In the genomic region with DNA sequence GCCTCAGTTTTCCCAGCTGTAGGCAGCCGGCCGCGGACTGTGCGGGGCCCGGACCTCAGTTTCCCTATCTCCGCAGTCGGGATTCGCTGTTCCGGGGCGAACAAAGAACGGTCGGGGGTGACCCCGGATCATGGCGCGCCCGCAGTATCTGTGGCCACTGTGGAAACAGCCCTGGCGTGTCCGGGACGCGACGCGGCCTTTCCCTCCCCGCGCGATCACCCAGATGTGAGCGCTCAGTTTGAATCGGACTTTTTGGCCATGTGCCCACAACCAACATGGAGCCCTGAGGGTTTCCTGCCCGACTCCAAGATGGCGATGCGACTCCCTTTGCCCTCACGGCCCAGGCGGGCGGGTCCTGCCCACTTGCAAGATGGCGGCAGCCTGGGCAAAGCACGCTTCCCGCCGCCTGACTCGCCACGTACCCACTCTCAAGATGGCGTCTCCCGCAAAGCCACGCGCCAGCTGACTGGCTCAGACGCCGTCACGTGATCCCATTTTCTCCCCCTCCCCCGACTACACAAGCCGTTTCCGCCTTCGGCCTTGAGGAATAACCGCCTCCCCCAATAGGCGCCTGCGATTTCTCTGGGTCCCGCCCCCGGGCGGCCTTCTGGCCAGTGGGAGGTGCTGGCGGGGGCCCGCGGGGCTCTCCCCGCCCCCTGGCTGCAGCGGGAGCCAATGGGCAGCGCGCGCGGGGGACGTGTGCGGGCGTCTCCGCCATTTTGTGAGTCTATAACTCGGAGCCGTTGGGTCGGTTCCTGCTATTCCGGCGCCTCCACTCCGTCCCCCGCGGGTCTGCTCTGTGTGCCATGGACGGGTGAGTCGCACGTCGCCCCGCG, we compare ENCODE assay signal across 1 cellular context.
A peak's percentile ranks its signal among the peaks of the same experiment; 100 is the strongest.
TF ChIP-seq lines count a peak whose summit lies in the region.

Gene PTBP1 (plus strand): TSS at position 761 of the 836 bp plus-strand sequence. CDS start 46 bp downstream, at position 807.

TF ChIP-seq in K562, 482 proteins besides CTCF, POLR2A, EP300 and RAD21 (continued from another document and continues in another):
- TF ChIP-seq EGR1 (conservative IDR thresholded peaks at IDR 0.05) (peak; percentile 97), CBX5 (IDR thresholded peaks at IDR 0.05; ENCODE audit: borderline replicate concordance, low read depth) (no peak), KLF10 (CRISPR knock-in tag; IDR thresholded peaks at IDR 0.05) (no peak), NFATC3 (IDR thresholded peaks at IDR 0.05) (no peak), ZZZ3 (IDR thresholded peaks at IDR 0.05) (no peak), CCNT2 (IDR thresholded peaks at IDR 0.05; ENCODE audit: borderline replicate concordance, extremely low read depth, insufficient read length, low read depth, low read length) (peak; percentile 60), CSDE1 (IDR thresholded peaks at IDR 0.05) (peak in 1 of 2 experiments; percentile 99; a peak in 2 of 4 replicates), ZNF785 (CRISPR knock-in tag; IDR thresholded peaks at IDR 0.05) (no peak), ZNF184 (CRISPR knock-in tag; IDR thresholded peaks at IDR 0.05) (no peak), IRF2 (CRISPR knock-in tag; IDR thresholded peaks at IDR 0.05) (no peak), SPI1 (IDR thresholded peaks at IDR 0.05; ENCODE audit: borderline replicate concordance, low read depth, low read length) (no peak), ZNF3 (CRISPR knock-in tag; IDR thresholded peaks at IDR 0.05) (no peak), GABPB1 (CRISPR knock-in tag; IDR thresholded peaks at IDR 0.05) (peak; percentile 91), CHCHD3 (CRISPR knock-in tag; IDR thresholded peaks at IDR 0.05) (peak; percentile 82; the same call in 1 of the 2 replicates), HCFC1 (IDR thresholded peaks at IDR 0.05; ENCODE audit: low read depth, low read length) (peak; percentile 96), ZNF347 (CRISPR knock-in tag; IDR thresholded peaks at IDR 0.05; ENCODE audit: low read depth) (no peak), HSF4 (CRISPR knock-in tag; IDR thresholded peaks at IDR 0.05; ENCODE audit: borderline replicate concordance) (no peak), ZNF197 (CRISPR knock-in tag; IDR thresholded peaks at IDR 0.05; ENCODE audit: low read depth) (peak; percentile 97), RBM22 (IDR thresholded peaks at IDR 0.05; ENCODE audit: low read depth, low read length, poor library complexity, severe bottlenecking) (no peak), NONO (IDR thresholded peaks at IDR 0.05; ENCODE audit: low read depth in 2 of 2, low read length in 1 of 2) (no peak), SAP30 (IDR thresholded peaks at IDR 0.05; ENCODE audit: borderline replicate concordance, insufficient read depth, low read depth, low read length, poor library complexity, severe bottlenecking) (peak; percentile 94), CBX1 (IDR thresholded peaks at IDR 0.05; ENCODE audit: low read depth) (no peak), TCF3 (CRISPR knock-in tag; IDR thresholded peaks at IDR 0.05) (peak; percentile 50), SRSF9 (IDR thresholded peaks at IDR 0.05; ENCODE audit: borderline replicate concordance, low read depth, low read length) (no peak), E2F3 (CRISPR knock-in tag; IDR thresholded peaks at IDR 0.05) (peak; percentile 83; the same call in 1 of the 2 replicates), IRF1 (CRISPR knock-in tag; IDR thresholded peaks at IDR 0.05; ENCODE audit: borderline replicate concordance) (no peak), RFX5 (IDR thresholded peaks at IDR 0.05; ENCODE audit: low read depth, low read length) (no peak; the same call in 1 of the 2 replicates), ZNF311 (CRISPR knock-in tag; IDR thresholded peaks at IDR 0.05) (no peak), ZNF583 (CRISPR knock-in tag; IDR thresholded peaks at IDR 0.05) (0 out of 2 replicates have a peak, but pooled peaks have one; percentile 69), THRA (IDR thresholded peaks at IDR 0.05) (no peak), ETS2 (tag; IDR thresholded peaks at IDR 0.05; ENCODE audit: borderline replicate concordance, poor library complexity, severe bottlenecking) (no peak), MEIS2 (IDR thresholded peaks at IDR 0.05; ENCODE audit: partially characterized antibody) (no peak), BDP1 (IDR thresholded peaks at IDR 0.05; ENCODE audit: insufficient read depth, insufficient read length) (no peak), ZC3H4 (CRISPR knock-in tag; IDR thresholded peaks at IDR 0.05; ENCODE audit: borderline replicate concordance) (no peak), RNF2 (IDR thresholded peaks at IDR 0.05) (peak; percentile 60; the same call in 1 of the 2 replicates), HMG20A (CRISPR knock-in tag; conservative IDR thresholded peaks at IDR 0.05) (no peak), MTA2 (IDR thresholded peaks at IDR 0.05; ENCODE audit: low read depth) (no peak), GATAD2A (IDR thresholded peaks at IDR 0.05) (peak; percentile 54; the same call in 1 of the 2 replicates), ZNF174 (CRISPR knock-in tag; IDR thresholded peaks at IDR 0.05) (no peak), ZFPM2 (CRISPR knock-in tag; IDR thresholded peaks at IDR 0.05) (no peak), ZFP36 (IDR thresholded peaks at IDR 0.05; ENCODE audit: low read depth, low read length, partially characterized antibody) (no peak), KDM1A (IDR thresholded peaks at IDR 0.05) (no peak), NR2C2 (CRISPR knock-in tag; IDR thresholded peaks at IDR 0.05) (peak; percentile 95), NR2C2 (tag; IDR thresholded peaks at IDR 0.05) (peak; percentile 98), KLF1 (tag; IDR thresholded peaks at IDR 0.05) (no peak)
- TF ChIP-seq, protein P1, sequence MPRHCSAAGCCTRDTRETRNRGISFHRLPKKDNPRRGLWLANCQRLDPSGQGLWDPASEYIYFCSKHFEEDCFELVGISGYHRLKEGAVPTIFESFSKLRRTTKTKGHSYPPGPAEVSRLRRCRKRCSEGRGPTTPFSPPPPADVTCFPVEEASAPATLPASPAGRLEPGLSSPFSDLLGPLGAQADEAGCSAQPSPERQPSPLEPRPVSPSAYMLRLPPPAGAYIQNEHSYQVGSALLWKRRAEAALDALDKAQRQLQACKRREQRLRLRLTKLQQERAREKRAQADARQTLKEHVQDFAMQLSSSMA (CRISPR knock-in tag; IDR thresholded peaks at IDR 0.05): 0 out of 2 replicates have a peak, but pooled peaks have one; percentile 69
- TF ChIP-seq, protein P2, sequence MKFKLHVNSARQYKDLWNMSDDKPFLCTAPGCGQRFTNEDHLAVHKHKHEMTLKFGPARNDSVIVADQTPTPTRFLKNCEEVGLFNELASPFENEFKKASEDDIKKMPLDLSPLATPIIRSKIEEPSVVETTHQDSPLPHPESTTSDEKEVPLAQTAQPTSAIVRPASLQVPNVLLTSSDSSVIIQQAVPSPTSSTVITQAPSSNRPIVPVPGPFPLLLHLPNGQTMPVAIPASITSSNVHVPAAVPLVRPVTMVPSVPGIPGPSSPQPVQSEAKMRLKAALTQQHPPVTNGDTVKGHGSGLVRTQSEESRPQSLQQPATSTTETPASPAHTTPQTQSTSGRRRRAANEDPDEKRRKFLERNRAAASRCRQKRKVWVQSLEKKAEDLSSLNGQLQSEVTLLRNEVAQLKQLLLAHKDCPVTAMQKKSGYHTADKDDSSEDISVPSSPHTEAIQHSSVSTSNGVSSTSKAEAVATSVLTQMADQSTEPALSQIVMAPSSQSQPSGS (CRISPR knock-in tag; IDR thresholded peaks at IDR 0.05): no peak
- TF ChIP-seq, protein P3, sequence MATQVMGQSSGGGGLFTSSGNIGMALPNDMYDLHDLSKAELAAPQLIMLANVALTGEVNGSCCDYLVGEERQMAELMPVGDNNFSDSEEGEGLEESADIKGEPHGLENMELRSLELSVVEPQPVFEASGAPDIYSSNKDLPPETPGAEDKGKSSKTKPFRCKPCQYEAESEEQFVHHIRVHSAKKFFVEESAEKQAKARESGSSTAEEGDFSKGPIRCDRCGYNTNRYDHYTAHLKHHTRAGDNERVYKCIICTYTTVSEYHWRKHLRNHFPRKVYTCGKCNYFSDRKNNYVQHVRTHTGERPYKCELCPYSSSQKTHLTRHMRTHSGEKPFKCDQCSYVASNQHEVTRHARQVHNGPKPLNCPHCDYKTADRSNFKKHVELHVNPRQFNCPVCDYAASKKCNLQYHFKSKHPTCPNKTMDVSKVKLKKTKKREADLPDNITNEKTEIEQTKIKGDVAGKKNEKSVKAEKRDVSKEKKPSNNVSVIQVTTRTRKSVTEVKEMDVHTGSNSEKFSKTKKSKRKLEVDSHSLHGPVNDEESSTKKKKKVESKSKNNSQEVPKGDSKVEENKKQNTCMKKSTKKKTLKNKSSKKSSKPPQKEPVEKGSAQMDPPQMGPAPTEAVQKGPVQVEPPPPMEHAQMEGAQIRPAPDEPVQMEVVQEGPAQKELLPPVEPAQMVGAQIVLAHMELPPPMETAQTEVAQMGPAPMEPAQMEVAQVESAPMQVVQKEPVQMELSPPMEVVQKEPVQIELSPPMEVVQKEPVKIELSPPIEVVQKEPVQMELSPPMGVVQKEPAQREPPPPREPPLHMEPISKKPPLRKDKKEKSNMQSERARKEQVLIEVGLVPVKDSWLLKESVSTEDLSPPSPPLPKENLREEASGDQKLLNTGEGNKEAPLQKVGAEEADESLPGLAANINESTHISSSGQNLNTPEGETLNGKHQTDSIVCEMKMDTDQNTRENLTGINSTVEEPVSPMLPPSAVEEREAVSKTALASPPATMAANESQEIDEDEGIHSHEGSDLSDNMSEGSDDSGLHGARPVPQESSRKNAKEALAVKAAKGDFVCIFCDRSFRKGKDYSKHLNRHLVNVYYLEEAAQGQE (CRISPR knock-in tag; IDR thresholded peaks at IDR 0.05; ENCODE audit: low read depth): no peak
- TF ChIP-seq, protein P4, sequence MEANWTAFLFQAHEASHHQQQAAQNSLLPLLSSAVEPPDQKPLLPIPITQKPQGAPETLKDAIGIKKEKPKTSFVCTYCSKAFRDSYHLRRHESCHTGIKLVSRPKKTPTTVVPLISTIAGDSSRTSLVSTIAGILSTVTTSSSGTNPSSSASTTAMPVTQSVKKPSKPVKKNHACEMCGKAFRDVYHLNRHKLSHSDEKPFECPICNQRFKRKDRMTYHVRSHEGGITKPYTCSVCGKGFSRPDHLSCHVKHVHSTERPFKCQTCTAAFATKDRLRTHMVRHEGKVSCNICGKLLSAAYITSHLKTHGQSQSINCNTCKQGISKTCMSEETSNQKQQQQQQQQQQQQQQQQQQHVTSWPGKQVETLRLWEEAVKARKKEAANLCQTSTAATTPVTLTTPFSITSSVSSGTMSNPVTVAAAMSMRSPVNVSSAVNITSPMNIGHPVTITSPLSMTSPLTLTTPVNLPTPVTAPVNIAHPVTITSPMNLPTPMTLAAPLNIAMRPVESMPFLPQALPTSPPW (CRISPR knock-in tag; IDR thresholded peaks at IDR 0.05): peak; percentile 97
- TF ChIP-seq, protein P5, sequence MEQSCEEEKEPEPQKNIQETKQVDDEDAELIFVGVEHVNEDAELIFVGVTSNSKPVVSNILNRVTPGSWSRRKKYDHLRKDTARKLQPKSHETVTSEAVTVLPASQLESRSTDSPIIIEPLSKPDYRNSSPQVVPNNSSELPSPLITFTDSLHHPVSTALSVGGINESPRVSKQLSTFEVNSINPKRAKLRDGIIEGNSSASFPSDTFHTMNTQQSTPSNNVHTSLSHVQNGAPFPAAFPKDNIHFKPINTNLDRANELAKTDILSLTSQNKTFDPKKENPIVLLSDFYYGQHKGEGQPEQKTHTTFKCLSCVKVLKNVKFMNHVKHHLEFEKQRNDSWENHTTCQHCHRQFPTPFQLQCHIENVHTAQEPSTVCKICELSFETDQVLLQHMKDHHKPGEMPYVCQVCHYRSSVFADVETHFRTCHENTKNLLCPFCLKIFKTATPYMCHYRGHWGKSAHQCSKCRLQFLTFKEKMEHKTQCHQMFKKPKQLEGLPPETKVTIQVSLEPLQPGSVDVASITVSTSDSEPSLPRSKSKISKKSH (CRISPR knock-in tag; IDR thresholded peaks at IDR 0.05): no peak
- TF ChIP-seq, protein P6, sequence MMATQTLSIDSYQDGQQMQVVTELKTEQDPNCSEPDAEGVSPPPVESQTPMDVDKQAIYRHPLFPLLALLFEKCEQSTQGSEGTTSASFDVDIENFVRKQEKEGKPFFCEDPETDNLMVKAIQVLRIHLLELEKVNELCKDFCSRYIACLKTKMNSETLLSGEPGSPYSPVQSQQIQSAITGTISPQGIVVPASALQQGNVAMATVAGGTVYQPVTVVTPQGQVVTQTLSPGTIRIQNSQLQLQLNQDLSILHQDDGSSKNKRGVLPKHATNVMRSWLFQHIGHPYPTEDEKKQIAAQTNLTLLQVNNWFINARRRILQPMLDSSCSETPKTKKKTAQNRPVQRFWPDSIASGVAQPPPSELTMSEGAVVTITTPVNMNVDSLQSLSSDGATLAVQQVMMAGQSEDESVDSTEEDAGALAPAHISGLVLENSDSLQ (IDR thresholded peaks at IDR 0.05): peak; percentile 98
- TF ChIP-seq, protein P7, sequence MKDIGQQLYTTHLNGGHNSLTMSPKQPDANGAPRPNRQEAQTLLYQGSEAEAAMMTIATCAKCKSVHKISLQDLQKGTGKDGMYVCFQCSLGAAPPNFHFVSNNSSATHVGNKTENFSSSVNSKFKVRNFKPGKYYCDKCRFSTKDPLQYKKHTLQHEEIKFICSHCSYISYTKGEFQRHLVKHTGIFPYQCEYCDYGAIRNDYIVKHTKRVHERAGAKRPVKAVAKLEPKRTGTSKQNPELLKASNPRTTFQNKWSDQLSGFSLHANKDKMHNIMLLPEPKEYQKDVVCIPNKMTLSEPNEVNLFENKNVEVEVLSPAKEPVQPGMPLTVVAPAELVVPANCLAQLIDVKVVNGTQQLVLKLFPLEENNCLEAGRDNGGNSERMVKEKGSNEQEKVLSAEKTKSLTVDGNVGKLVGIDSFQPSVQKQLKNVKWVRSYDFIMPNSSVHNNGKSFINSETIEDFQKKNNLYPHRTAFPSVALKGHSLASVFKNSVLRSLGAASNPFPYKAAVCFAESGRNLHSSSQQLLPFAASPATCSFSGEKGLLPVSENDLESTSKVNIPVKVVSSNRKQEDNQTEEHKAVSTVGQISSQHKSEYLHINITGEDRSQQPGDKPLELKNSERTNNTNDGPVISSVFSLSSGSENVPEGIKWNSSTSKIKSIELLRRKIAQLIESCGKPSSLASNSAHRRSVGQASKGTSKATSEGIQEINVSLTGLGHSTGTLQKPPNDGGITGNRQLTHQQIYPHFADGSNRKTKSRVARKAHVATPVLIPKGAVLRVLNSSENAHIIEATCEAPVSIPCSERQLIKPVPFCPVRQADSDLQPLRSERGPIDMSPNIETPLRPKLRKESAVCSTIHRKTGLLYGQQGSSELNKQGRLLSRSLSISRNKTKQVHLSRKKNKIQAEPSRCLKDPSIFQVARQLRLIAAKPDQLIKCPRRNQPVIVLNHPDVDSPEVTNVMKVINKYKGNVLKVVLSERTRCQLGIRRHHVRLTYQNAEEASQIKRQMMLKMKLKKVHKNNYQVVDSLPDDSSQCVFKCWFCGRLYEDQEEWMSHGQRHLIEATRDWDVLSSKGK (CRISPR knock-in tag; IDR thresholded peaks at IDR 0.05): no peak
